8 cellular contexts compared by ENCODE assay signal in the genomic region with DNA sequence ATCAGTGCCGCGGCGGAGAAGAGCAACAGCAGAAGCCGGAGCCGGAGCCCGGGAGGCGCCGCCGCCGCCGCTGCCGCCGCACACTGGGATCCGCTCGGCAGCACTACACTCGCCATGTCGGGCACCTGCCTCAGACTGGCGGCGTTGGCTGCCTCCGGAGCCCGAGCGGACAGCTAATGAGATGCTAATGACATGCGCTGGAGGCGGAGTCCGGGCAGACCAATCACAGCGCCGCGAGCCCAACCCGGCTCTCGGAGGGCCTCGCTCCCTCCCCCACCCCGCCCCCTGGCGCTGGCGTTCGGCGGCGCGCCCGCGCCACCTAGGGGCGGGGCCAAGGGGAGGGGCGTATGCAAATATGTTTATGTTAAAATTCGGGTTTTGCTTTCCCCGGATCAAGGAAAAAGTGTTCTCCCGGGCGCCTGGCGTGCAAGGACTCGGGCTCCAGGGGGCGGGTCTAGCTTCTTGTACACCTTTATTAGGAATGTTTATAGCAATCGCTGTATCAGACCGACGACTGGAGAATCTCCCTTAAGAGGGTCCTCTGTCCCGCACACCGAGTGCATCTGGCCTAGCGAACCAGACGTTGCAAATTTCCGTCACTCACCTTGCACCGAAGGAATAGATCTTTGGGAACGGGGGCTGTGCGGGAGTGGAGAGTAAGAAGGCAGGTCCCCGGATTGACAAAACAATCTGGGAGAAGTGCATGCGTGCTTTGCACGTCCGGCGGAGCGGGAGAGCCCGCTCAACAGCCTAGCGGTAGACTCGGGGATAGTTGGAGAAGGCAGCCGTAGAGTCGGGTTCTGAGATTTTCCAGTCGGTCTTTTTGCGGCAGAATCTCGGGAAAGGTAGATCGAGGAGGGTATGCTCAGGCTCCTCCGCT.
DNase-seq lines count a peak whose midpoint lies in the region; ATAC-seq lines count a peak whose summit lies in the region.

A gene (minus strand): TSS at position 137 of the 880 bp plus-strand sequence.

- ATAC-seq in HG02571 (IDR thresholded peaks at IDR 0.05; ENCODE audit: unreplicated experiment): peak; percentile 69
- no peak for ATAC-seq in GM18873 (IDR thresholded peaks at IDR 0.05; ENCODE audit: low FRiP score, unreplicated experiment)

- peak within 1 kb of the TSS in 17 of 21 experiments; percentile 27 to 81 (median 57) for H3K27ac ChIP-seq in skin epidermis

- DNase-seq in DMS153 treated with DMSO at 0.1 percent for 48 hours (lab: John Stamatoyannopoulos, UW; ENCODE audit: unreplicated experiment) (peak; percentile 98), NCI-H2081 (lab: John Stamatoyannopoulos, UW) (peak; percentile 98 to 99), cerebellar cortex (ENCODE audit: low spot score) (peak; percentile 97), inferior parietal cortex (ENCODE audit: extremely low spot score) (peak; percentile 93)
- DNase-seq in activated CD4-positive, CD25-positive, alpha-beta regulatory T cell treated with anti-CD3 and anti-CD28 coated beads, Interleukin-2, amount 50 U/mL, for 16 hours (ENCODE audit: low read depth, low spot score): peak; percentile 53

- H3K4me3 ChIP-seq in skin epidermis: peak within 1 kb of the TSS; percentile 37 to 66 (median 47)
